In the genomic region with DNA sequence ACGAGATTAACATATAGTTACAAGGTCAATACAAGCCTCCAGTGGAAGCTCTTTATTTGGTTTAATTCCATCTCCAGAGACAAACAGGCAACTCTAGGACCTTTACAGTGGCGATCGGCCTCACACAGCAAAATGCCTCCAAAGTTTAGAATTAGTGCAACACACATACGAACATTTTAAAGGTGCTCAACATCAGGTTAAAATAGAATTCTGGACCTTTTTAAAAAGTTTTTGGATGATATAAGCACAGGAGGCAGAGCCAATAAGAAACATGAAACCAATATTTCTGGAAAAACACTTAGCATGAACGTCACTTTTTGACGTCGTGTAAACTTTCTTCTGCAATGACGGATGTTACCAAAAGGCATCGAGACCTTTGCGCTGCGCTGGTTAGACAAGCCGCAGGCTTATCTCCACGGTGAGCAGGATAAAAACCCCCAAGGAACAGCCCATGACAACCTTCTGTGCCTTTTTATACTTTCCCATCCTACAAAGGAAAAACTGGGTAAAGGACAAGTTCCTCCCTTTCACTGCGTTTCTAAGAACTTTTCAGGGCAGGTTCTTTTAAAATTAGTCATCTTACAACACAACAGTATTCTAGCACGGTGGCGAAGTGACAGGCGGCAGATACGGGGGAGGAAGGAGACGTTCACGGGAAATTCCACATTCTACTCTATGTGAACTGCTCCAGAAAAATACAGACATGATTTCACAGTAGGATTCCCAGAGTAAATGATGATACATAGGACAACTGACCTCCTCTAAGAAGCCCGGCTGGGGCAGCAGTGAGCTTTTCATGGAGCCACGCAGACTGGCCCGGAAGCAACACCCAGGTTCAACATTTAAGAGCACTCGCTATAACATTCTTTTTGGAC, we compare ENCODE assay signal across 8 cellular contexts. TPM values are rescaled to one million over a fixed set of nuclear protein-coding genes. Genes with fewer than 3 reads are reported as not detected.
DNase-seq lines count a peak whose midpoint lies in the region; ATAC-seq and TF ChIP-seq lines count a peak whose summit lies in the region.

No MANE protein-coding gene starts in this region.

- H3K4me3 Mint-ChIP-seq in IgD-negative memory B cell, result peak overlapping the region; percentile 79 to 98 (median 92)
- peak overlapping the region; percentile 93 for H3K4me3 Mint-ChIP-seq in activated CD4-positive, alpha-beta memory T cell treated with anti-CD3 and anti-CD28 coated beads for 36 hours

- H3K9me3 ChIP-seq in A673 (ENCODE audit: low read depth, low read length, poor library complexity, severe bottlenecking), result no peaks in the 10 kb centered on the region

- DNase-seq in A673 (ENCODE audit: low spot score) (peak; percentile 43), fibroblast of pulmonary artery (ENCODE audit: low read depth) (peak; percentile 84), NCI-H1092 treated with DMSO at 0.1 percent for 48 hours (lab: John Stamatoyannopoulos, UW) (no peak)
- DNase-seq in activated CD4-positive, alpha-beta memory T cell treated with anti-CD3 and anti-CD28 coated beads for 36 hours, result peak; percentile 83
- DNase-seq in stimulated activated CD4-positive, alpha-beta T cell treated with anti-CD3 and anti-CD28 coated beads, Interleukin-1b, Interleukin-23, amount 100 ng/mL, for 48 hours, result peak; percentile 80

- H3K4me3 ChIP-seq in A673 (ENCODE audit: low read depth, low read length, poor library complexity, severe bottlenecking), result no peak overlapping the region
- no peak overlapping the region for H3K4me3 ChIP-seq in fibroblast of pulmonary artery (replicated peaks; ENCODE audit: low read depth, low read length)

- H3K27ac Mint-ChIP-seq in IgD-negative memory B cell, result peak overlapping the region; percentile 94 to 100 (median 99)
- H3K27ac Mint-ChIP-seq in activated CD4-positive, alpha-beta memory T cell treated with anti-CD3 and anti-CD28 coated beads for 36 hours, result peak overlapping the region; percentile 97

- intact Hi-C loops in A673 (cut with micrococcal nuclease; ENCODE audit: unreplicated experiment), result no loop called here
- intact Hi-C loops in activated CD4-positive, alpha-beta memory T cell treated with anti-CD3 and anti-CD28 coated beads for 36 hours (cut with micrococcal nuclease), result loop anchor here (1.0 to 5.0 kb wide), 13 partner anchors 22 to 1755 kb away; a partner anchor contains a TSS

- peak overlapping the region; percentile 77 for H3K27ac ChIP-seq in A673 (ENCODE audit: low read depth, low read length, poor library complexity, severe bottlenecking)

- ATAC-seq in HG02763 (IDR thresholded peaks at IDR 0.05; ENCODE audit: unreplicated experiment) (no peak), GM19452 (IDR thresholded peaks at IDR 0.05; ENCODE audit: unreplicated experiment) (no peak)

- peaks cover 66% of the 10 kb centered on the region for H3K4me1 ChIP-seq in A673 (ENCODE audit: insufficient read depth, low read length, poor library complexity, severe bottlenecking)

- no peak for TF ChIP-seq CTCF in A673 (conservative IDR thresholded peaks at IDR 0.05; ENCODE audit: low read depth, low read length)
- TF ChIP-seq CTCF in fibroblast of pulmonary artery (IDR thresholded peaks at IDR 0.05; ENCODE audit: low read length, missing control alignments), result peak; percentile 59

- peaks cover 35% of the 10 kb centered on the region for H3K36me3 ChIP-seq in A673 (ENCODE audit: insufficient read depth, low read length, poor library complexity, severe bottlenecking)

- BruUV-seq in A673 (replicated peaks; lab: Mats Ljungman, UMichigan), result TSS peak; percentile 57

- H3K4me1 Mint-ChIP-seq in IgD-negative memory B cell, result peaks cover 48 to 61% (median 58%) of the 10 kb centered on the region in 3 donors
- peaks cover 69% of the 10 kb centered on the region for H3K4me1 Mint-ChIP-seq in activated CD4-positive, alpha-beta memory T cell treated with anti-CD3 and anti-CD28 coated beads for 36 hours (ENCODE audit: low read depth)

- peaks cover 2% of the 10 kb centered on the region for H3K27me3 Mint-ChIP-seq in IgD-negative memory B cell
- no peaks in the 10 kb centered on the region for H3K27me3 Mint-ChIP-seq in activated CD4-positive, alpha-beta memory T cell treated with anti-CD3 and anti-CD28 coated beads for 36 hours

- H3K36me3 Mint-ChIP-seq in IgD-negative memory B cell, result no peaks in the 10 kb centered on the region
- peaks cover 43% of the 10 kb centered on the region for H3K36me3 Mint-ChIP-seq in activated CD4-positive, alpha-beta memory T cell treated with anti-CD3 and anti-CD28 coated beads for 36 hours

- no peaks in the 10 kb centered on the region for H3K9me3 Mint-ChIP-seq in IgD-negative memory B cell
- peaks cover 5% of the 10 kb centered on the region for H3K9me3 Mint-ChIP-seq in activated CD4-positive, alpha-beta memory T cell treated with anti-CD3 and anti-CD28 coated beads for 36 hours

- POLR2A ChIA-PET in A673 (lab: Charles Lee; ENCODE audit: low non-redundant PET), result interaction anchor here (0.6 kb wide), 1 partner anchor 1405 kb away, joined by 3 read pairs; no protein-coding TSS in a partner anchor
- POLR2A ChIA-PET in activated CD4-positive, alpha-beta memory T cell treated with anti-CD3 and anti-CD28 coated beads for 36 hours (lab: Charles Lee), result interaction anchor here (0.5 to 4.7 kb wide), 26 partner anchors 17 to 241 kb away, joined by 3 to 76 read pairs (median 6); a partner anchor contains a TSS

- H3K27me3 ChIP-seq in A673 (replicated peaks; ENCODE audit: insufficient read depth, low read depth, low read length, poor library complexity), result no peaks in the 10 kb centered on the region

- CTCF ChIA-PET in A673 (lab: Charles Lee), result no interaction called here
- CTCF ChIA-PET in activated CD4-positive, alpha-beta memory T cell treated with anti-CD3 and anti-CD28 coated beads for 36 hours (lab: Charles Lee), result interaction anchor here (0.5 to 2.6 kb wide), 22 partner anchors 17 to 452 kb away, joined by 3 to 15 read pairs (median 4); a partner anchor contains a TSS

RNA-seq across cellular contexts. Expression of a gene that starts 52.2 kb away (rescaled TPM):
- total RNA-seq in A673 (2021), result 17.1 and 21.0 TPM in 2 replicates
- polyA plus RNA-seq in IgD-negative memory B cell, result 24.5 TPM
- total RNA-seq in activated CD4-positive, alpha-beta memory T cell treated with anti-CD3 and anti-CD28 coated beads for 36 hours, result 10 to 100 TPM; 51.6 to 55.3 TPM

RNA-seq across cellular contexts. Expression of a gene that starts 52.4 kb away (rescaled TPM):
- 52.6 and 60.4 TPM in 2 replicates for total RNA-seq in A673 (2021)
- 119 TPM for polyA plus RNA-seq in IgD-negative memory B cell
- 10 to 100 TPM; 43.6 to 47.0 TPM for total RNA-seq in activated CD4-positive, alpha-beta memory T cell treated with anti-CD3 and anti-CD28 coated beads for 36 hours
